In the genomic region with DNA sequence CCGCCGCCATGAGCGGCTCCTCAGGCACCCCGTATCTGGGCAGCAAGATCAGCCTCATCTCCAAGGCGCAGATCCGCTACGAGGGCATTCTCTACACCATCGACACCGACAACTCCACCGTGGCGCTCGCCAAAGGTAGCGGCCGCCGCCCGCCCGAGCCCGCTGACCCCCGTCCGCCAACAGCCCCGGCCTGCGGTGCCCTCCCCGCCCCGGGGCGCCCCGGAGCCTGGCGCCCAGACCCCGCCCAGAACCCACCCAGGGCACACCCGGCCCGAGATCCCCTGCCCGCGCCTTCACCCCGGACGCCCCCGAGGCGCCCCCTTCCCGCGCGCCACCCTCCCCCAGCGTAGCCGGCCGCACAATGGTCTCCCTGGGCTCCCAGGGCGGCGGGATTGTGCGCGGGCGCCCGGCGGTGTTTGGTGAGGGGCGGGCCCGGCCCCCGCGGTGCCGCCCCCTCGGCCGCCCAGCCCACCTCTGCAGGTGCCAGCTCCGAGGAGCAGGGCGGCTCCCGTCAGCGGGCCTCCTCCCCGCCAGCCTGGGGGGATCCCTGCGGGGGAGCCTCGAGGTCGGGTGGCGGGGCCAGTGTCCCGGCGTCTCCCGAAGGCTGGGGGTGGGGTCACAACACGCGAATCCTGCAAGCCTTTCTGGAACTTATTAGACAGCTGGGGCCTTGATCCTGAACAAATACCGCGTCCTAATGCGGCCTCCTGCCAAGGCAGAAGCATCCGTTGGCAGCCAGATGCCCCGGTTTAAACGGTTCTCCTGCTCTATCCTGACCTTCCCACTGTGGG, we compare ENCODE assay signal across 8 cellular contexts. TPM values are rescaled to one million over a fixed set of nuclear protein-coding genes. Genes with fewer than 3 reads are reported as not detected.
DNase-seq lines count a peak whose midpoint lies in the region; ATAC-seq lines count a peak whose summit lies in the region.

No MANE protein-coding gene starts in this region.

- H3K4me3 ChIP-seq in right cardiac atrium (ENCODE audit: low read length) (peak overlapping the region; percentile 88), skeletal muscle cell (ENCODE audit: low read depth, low read length) (peak overlapping the region; percentile 64)

- peak overlapping the region; percentile 54 for H3K27ac ChIP-seq in right cardiac atrium (ENCODE audit: low read length)

- no peaks in the 10 kb centered on the region for H3K27me3 ChIP-seq in right cardiac atrium (ENCODE audit: control insufficient read depth, insufficient read depth)

- intact Hi-C loops in right cardiac atrium (cut with DNase I), result loop anchor here in 2 of 4 donors (5.0 to 10.0 kb wide), 2 partner anchors 56 to 58 kb away; a partner anchor contains a TSS

- ATAC-seq in GM18861 (IDR thresholded peaks at IDR 0.05; ENCODE audit: unreplicated experiment) (peak; percentile 20), HG03064 (IDR thresholded peaks at IDR 0.05; ENCODE audit: low read depth, unreplicated experiment) (peak; percentile 15), right cardiac atrium (peak in 1 of 2 donors; percentile 11)

- no peaks in the 10 kb centered on the region for H3K9me3 ChIP-seq in right cardiac atrium (ENCODE audit: control insufficient read depth, low read length)

- under 1% methylated on average over 76 of the region's 76 CpGs for WGBS in right cardiac atrium

- DNase-seq in AG08396 (ENCODE audit: low spot score) (peak; percentile 52), NCI-H774 (lab: John Stamatoyannopoulos, UW) (peak; percentile 32), right cardiac atrium (peak; percentile 47 to 78 (median 72)), skeletal muscle cell (ENCODE audit: low read depth) (no peak), retina (no peak)
- DNase-seq in activated naive CD4-positive, alpha-beta T cell treated with anti-CD3 and anti-CD28 coated beads, Interleukin-2, amount 50 U/mL, for 16 hours, result peak; percentile 49

- peaks cover 6% of the 10 kb centered on the region for H3K4me1 ChIP-seq in right cardiac atrium (ENCODE audit: control insufficient read depth, insufficient read depth, low read length)

RNA-seq across cellular contexts. Expression of a gene that starts 0.6 kb away (rescaled TPM):
- total RNA-seq in right cardiac atrium, result 10 to 100 TPM; 32.9 to 45.7 (median 40.9) TPM
- 27.6 TPM for polyA plus RNA-seq in right cardiac atrium

RNA-seq across cellular contexts. Expression of a gene that starts 20.3 kb away (rescaled TPM):
- 100 to 1,000 TPM; 178 to 215 (median 206) TPM for total RNA-seq in right cardiac atrium
- polyA plus RNA-seq in right cardiac atrium, result 244 TPM

RNA-seq across cellular contexts. Expression of a gene that starts 20.7 kb away (rescaled TPM):
- 1 to 10 TPM; 7.8 to 8.8 (median 8.1) TPM for total RNA-seq in right cardiac atrium
- 6.2 TPM for polyA plus RNA-seq in right cardiac atrium

RNA-seq across cellular contexts. Expression of a gene that starts 57.2 kb away (rescaled TPM):
- total RNA-seq in right cardiac atrium, result 10 to 100 TPM in 1 of 4 donors, 1 to 10 TPM in 3; 7.0 to 13.6 (median 8.6) TPM
- polyA plus RNA-seq in right cardiac atrium, result 3.8 TPM

RNA-seq across cellular contexts. Expression of a gene that starts 60.0 kb away (rescaled TPM):
- total RNA-seq in right cardiac atrium, result 10 to 100 TPM; 20.4 to 25.7 (median 25.1) TPM
- polyA plus RNA-seq in right cardiac atrium, result 29.2 TPM

Comparison
In these comparisons a context has a peak if more than half of its experiments do, and no peak if none do; other contexts are left out.
1. DNase-seq: peak in AG08396 (single experiment), NCI-H774 (single experiment), activated naive CD4-positive, alpha-beta T cell treated with anti-CD3 and anti-CD28 coated beads, Interleukin-2, amount 50 U/mL, for 16 hours (single experiment) and right cardiac atrium (3 of 3); none in skeletal muscle cell (single experiment) and retina (single experiment).